ENCODE assay signal across 8 cellular contexts in the genomic region with DNA sequence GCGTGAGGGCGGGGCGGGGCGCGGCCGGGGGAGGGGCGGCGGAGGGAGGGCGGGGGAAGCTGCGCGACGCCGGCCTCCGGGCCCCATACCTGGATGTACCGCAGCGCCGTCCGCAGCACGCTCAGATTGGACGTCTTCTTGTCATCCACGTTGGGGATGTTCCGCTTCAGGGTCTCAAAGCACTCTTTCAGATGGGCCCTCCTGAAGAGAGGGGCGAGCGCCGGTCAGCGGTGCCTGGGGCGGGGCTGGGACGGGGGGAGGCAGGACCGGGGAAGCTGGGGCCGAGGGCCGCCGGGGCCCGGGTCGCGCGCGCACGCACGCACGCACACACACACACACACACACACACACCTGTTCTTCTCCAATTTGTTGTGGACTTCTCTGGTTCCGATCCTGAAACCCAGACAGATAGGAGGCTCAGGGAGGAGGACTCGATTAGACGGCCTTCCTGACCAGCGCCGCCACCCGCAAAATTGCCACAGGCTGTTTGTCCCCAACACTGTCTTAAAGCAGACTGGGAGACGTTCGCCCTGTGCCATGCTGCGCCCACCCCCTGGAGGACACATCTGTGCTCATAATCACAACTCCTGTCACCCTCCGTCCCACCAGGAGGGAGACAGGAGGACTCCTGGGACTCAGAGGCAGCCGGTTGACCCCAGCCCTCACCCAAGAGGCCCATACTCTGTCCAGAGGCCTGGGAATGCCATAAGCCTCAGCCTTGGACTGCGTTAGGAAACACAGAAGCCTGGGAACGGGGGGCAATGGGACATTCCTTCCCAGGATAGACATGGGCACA. TPM values are rescaled to one million over a fixed set of nuclear protein-coding genes. Genes with fewer than 3 reads are reported as not detected.
DNase-seq lines count a peak whose midpoint lies in the region; TF ChIP-seq lines count a peak whose summit lies in the region.

No MANE protein-coding gene starts in this region.

- no peak overlapping the region for H3K27ac ChIP-seq in CD8-positive, alpha-beta memory T cell (ENCODE audit: low read depth, low read length)
- H3K27ac ChIP-seq in OCI-LY7 (ENCODE audit: low read depth, low read length, poor library complexity, severe bottlenecking) = peak overlapping the region; percentile 14
- peak overlapping the region; percentile 100 for H3K27ac ChIP-seq in neutrophil

- H3K27me3 ChIP-seq in CD8-positive, alpha-beta memory T cell (ENCODE audit: insufficient read depth, low read length, poor library complexity, severe bottlenecking) = no peaks in the 10 kb centered on the region
- no peaks in the 10 kb centered on the region for H3K27me3 ChIP-seq in neutrophil

- no TSS peak for BruUV-seq in OCI-LY7 (replicated peaks; lab: Mats Ljungman, UMichigan)

- H3K79me2 ChIP-seq in OCI-LY7 (ENCODE audit: insufficient read depth, low read depth, low read length) = peaks cover 10% of the 10 kb centered on the region; the same call in 1 of the 2 replicates

- peaks cover 0 to 4% of the 10 kb centered on the region in 2 donors for H3K27me3 Mint-ChIP-seq in CD8-positive, alpha-beta memory T cell
- peaks cover 39% of the 10 kb centered on the region for H3K27me3 Mint-ChIP-seq in endothelial cell (ENCODE audit: unreplicated experiment)

- peaks cover 65% of the 10 kb centered on the region for H3K4me1 ChIP-seq in CD8-positive, alpha-beta memory T cell (ENCODE audit: insufficient read depth, low read length)
- H3K4me1 ChIP-seq in OCI-LY7 (ENCODE audit: insufficient read depth, low read length, poor library complexity, severe bottlenecking) (peaks cover 51% of the 10 kb centered on the region), neutrophil (ENCODE audit: control insufficient read depth in 1 of 2, insufficient read depth in 1 of 2, low read depth in 1 of 2, low read length in 1 of 2) (peaks cover 80 to 95% of the 10 kb centered on the region in 2 experiments)

- no peaks in the 10 kb centered on the region for H4K20me1 ChIP-seq in OCI-LY7 (ENCODE audit: insufficient read depth, low read length)

- H3K36me3 Mint-ChIP-seq in CD8-positive, alpha-beta memory T cell = peaks cover 0 to 13% (median 0%) of the 10 kb centered on the region in 3 donors
- H3K36me3 Mint-ChIP-seq in endothelial cell (ENCODE audit: low read depth, unreplicated experiment) = peaks cover 14% of the 10 kb centered on the region

- H3K9me3 ChIP-seq in CD8-positive, alpha-beta memory T cell (ENCODE audit: low read length) = no peaks in the 10 kb centered on the region
- H3K9me3 ChIP-seq in OCI-LY7 (ENCODE audit: low read length) (no peaks in the 10 kb centered on the region), neutrophil (no peaks in the 10 kb centered on the region)

- POLR2A ChIA-PET in CD8-positive, alpha-beta memory T cell (lab: Charles Lee) = interaction anchor here (1.5 to 3.3 kb wide), 3 partner anchors 8 to 58 kb away, joined by 5 to 51 read pairs (median 11); a partner anchor contains a TSS
- POLR2A ChIA-PET in OCI-LY7 (lab: Charles Lee) = interaction anchor here (1.1 kb wide), 1 partner anchor 22 kb away, joined by 4 read pairs; no protein-coding TSS in a partner anchor

- TF ChIP-seq CTCF in OCI-LY7 (conservative IDR thresholded peaks at IDR 0.05; ENCODE audit: low read length) (0 out of 2 replicates have a peak, but pooled peaks have one; percentile 10), endothelial cell (IDR thresholded peaks at IDR 0.05; ENCODE audit: unreplicated experiment) (no peak), neutrophil (IDR thresholded peaks at IDR 0.05) (peak; percentile 49)

- H3K4me3 ChIP-seq in CD8-positive, alpha-beta memory T cell (ENCODE audit: low read length) = no peak overlapping the region
- H3K4me3 ChIP-seq in OCI-LY7 (ENCODE audit: low read depth, low read length, poor library complexity, severe bottlenecking) (peak overlapping the region; percentile 80), neutrophil (ENCODE audit: low read depth in 1 of 2, low read length in 1 of 2) (peak overlapping the region; percentile 69 to 86)

- H3K4me2 ChIP-seq in OCI-LY7 (ENCODE audit: low read length) = peak overlapping the region; percentile 73

- peak overlapping the region; percentile 50 to 100 (median 86) for H3K27ac Mint-ChIP-seq in CD8-positive, alpha-beta memory T cell
- H3K27ac Mint-ChIP-seq in endothelial cell (ENCODE audit: unreplicated experiment) = peak overlapping the region; percentile 89

- H3K4me3 Mint-ChIP-seq in CD8-positive, alpha-beta memory T cell = peak overlapping the region; percentile 75 to 90 (median 80)
- H3K4me3 Mint-ChIP-seq in endothelial cell (ENCODE audit: unreplicated experiment) = peak overlapping the region; percentile 86

- H2AFZ ChIP-seq in OCI-LY7 (ENCODE audit: low read length) = peak overlapping the region; percentile 35; the same call in 1 of the 2 replicates

- H3K36me3 ChIP-seq in CD8-positive, alpha-beta memory T cell (ENCODE audit: insufficient read depth, low read length) = no peaks in the 10 kb centered on the region
- 0 out of 2 replicates have a peak, but pooled peaks cover 2% of the 10 kb centered on the region for H3K36me3 ChIP-seq in OCI-LY7 (ENCODE audit: insufficient read depth, low read length)
- no peaks in the 10 kb centered on the region for H3K36me3 ChIP-seq in neutrophil

- no peaks in the 10 kb centered on the region for H3K9me2 ChIP-seq in OCI-LY7 (ENCODE audit: insufficient read depth, low read length)

- peak in 1 of 5 donors; percentile 13 for DNase-seq in CD8-positive, alpha-beta memory T cell
- no peak for DNase-seq in OCI-LY7 (ENCODE audit: low spot score)
- DNase-seq in endothelial cell (ENCODE audit: low spot score) = no peak
- no peak for DNase-seq in NCI-H2029 (lab: John Stamatoyannopoulos, UW)
- no peak for DNase-seq in stimulated activated CD4-positive, alpha-beta T cell treated with anti-CD3 and anti-CD28 coated beads, Interleukin-15, amount 100 ng/mL, for 24 hours
- no peak for DNase-seq in cortex of kidney (lab: John Stamatoyannopoulos, UW)
- no peak for DNase-seq in NCI-H1105 (lab: John Stamatoyannopoulos, UW)

- peaks cover 38 to 75% (median 42%) of the 10 kb centered on the region in 3 donors for H3K4me1 Mint-ChIP-seq in CD8-positive, alpha-beta memory T cell
- peaks cover 38% of the 10 kb centered on the region for H3K4me1 Mint-ChIP-seq in endothelial cell (ENCODE audit: unreplicated experiment)

- no peaks in the 10 kb centered on the region for H3K9me3 Mint-ChIP-seq in CD8-positive, alpha-beta memory T cell
- H3K9me3 Mint-ChIP-seq in endothelial cell (ENCODE audit: unreplicated experiment) = no peaks in the 10 kb centered on the region

- CTCF ChIA-PET in CD8-positive, alpha-beta memory T cell (lab: Charles Lee) = interaction anchor here (1.0 to 4.1 kb wide), 2 partner anchors 12 to 22 kb away, joined by 5 to 37 read pairs; no protein-coding TSS in a partner anchor
- CTCF ChIA-PET in OCI-LY7 (lab: Charles Lee; ENCODE audit: unreplicated experiment) = no interaction called here

- intact Hi-C loops in OCI-LY7 (cut with micrococcal nuclease; ENCODE audit: unreplicated experiment) = no loop called here

RNA-seq across cellular contexts. Expression of a gene that starts 6.7 kb away (rescaled TPM):
- total RNA-seq in CD8-positive, alpha-beta memory T cell = 10 to 100 TPM; 21.5 to 24.3 TPM
- 1.2 TPM for polyA plus RNA-seq in CD8-positive, alpha-beta memory T cell
- 17.7 and 22.2 TPM in 2 replicates for total RNA-seq in OCI-LY7 (2014; rRNA removed; shearing (Covaris generic))
- 58.7 and 60.0 TPM in 2 replicates for total RNA-seq in OCI-LY7 (2022)
- total RNA-seq in endothelial cell (ENCODE audit: unreplicated experiment) = 16.2 TPM

RNA-seq across cellular contexts. Expression of a gene that starts 56.9 kb away (rescaled TPM):
- 10 to 100 TPM; 39.8 to 43.1 TPM for total RNA-seq in CD8-positive, alpha-beta memory T cell
- polyA plus RNA-seq in CD8-positive, alpha-beta memory T cell = 16.3 TPM
- 38.4 and 44.0 TPM in 2 replicates for total RNA-seq in OCI-LY7 (2014; rRNA removed; shearing (Covaris generic))
- total RNA-seq in OCI-LY7 (2022) (49.0 and 50.6 TPM in 2 replicates), endothelial cell (ENCODE audit: unreplicated experiment) (65.4 TPM)

RNA-seq across cellular contexts. Expression of a gene that starts 57.9 kb away (rescaled TPM):
- 10 to 100 TPM; 97.7 to 99.4 TPM for total RNA-seq in CD8-positive, alpha-beta memory T cell
- 22.0 TPM for polyA plus RNA-seq in CD8-positive, alpha-beta memory T cell
- total RNA-seq in OCI-LY7 (2014; rRNA removed; shearing (Covaris generic)) = 71.4 and 85.8 TPM in 2 replicates
- 48.1 and 58.7 TPM in 2 replicates for total RNA-seq in OCI-LY7 (2022)
- 20.9 TPM for total RNA-seq in endothelial cell (ENCODE audit: unreplicated experiment)
